24 cellular contexts compared by ENCODE assay signal in the genomic region with DNA sequence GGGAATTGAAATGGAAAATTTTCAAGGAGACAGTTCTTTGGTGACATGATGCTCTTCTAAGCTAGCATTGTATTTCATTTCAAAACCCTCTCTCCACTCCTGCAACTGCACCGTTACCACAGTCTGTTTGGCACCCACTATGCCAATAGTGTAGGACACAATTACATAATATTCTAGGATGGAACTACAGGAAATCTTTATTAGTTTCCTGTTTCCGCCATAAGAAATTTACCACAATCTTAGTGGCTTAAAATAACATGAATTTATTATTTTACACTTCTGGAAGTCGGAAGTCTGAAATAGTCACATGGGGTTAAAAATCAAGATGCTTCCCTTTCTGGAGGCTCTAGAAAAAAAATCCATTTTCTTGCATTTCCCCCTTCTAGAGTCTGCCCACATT.
"Had no signal": no experiment of that assay in that cellular context is flagged by ENCODE, and none has a peak within 500 bp of the region (broad histone marks: within the 10 kb centered on the region; RNA-seq: fewer than 3 reads in every experiment).

No MANE protein-coding gene starts in this region.

- H3K9me3 ChIP-seq: adrenal gland, MG63 had no signal

- H3K4me1 ChIP-seq: adrenal gland had no signal

- H3K4me2 ChIP-seq: KMS-11, PC-9 had no signal

- H3K27me3 ChIP-seq: adrenal gland, MG63 had no signal

- H3K27ac ChIP-seq: adrenal gland, KMS-11, PC-9, VCaP had no signal

- H3K36me3 ChIP-seq: adrenal gland, MG63 had no signal

- ATAC-seq: activated T-cell treated with anti-CD3 and anti-CD28 coated beads, Interleukin-2, amount 50 U/mL, for 4 hours; T-cell had no signal

- H3K9ac ChIP-seq: KMS-11 had no signal

- H3K4me3 ChIP-seq: adrenal gland, MG63, PC-9 had no signal

- H2AFZ ChIP-seq: PC-9 had no signal

- DNase-seq: activated CD4-positive, alpha-beta memory T cell treated with anti-CD3 and anti-CD28 coated beads for 36 hours; activated CD4-positive, alpha-beta T cell treated with anti-CD3 and anti-CD28 coated beads, Interleukin-2, amount 10 ng/mL, durations not matched to agents 7 days and 5 days; activated CD4-positive, CD25-positive, alpha-beta regulatory T cell; activated CD8-positive, alpha-beta memory T cell treated with anti-CD3 and anti-CD28 coated beads for 24 hours; activated effector memory CD4-positive, alpha-beta T cell treated with anti-CD3 and anti-CD28 coated beads, Interleukin-2, amount 50 U/mL, for 16 hours; activated naive CD4-positive, alpha-beta T cell treated with anti-CD3 and anti-CD28 coated beads, Interleukin-2, amount 10 ng/mL, durations not matched to agents 7 days and 5 days; activated naive CD8-positive, alpha-beta T cell treated with anti-CD3 and anti-CD28 coated beads, Interleukin-2, amount 10 ng/mL, durations not matched to agents 7 days and 5 days; activated T-cell treated with anti-CD3 and anti-CD28 coated beads, Interleukin-2, amount 50 U/mL, for 4 hours; adrenal gland; anterior cingulate cortex; MG63; NCI-H1105; NCI-H1436; NCI-H1694 treated with DMSO at 0.1 percent for 48 hours; NCI-H2081; NCI-H510A treated with DMSO at 0.1 percent for 48 hours; NCI-H69; PC-9; SHP77 treated with DMSO at 0.1 percent for 48 hours; T-cell; T-helper 2 cell; T1000 had no signal
